In the genomic region with DNA sequence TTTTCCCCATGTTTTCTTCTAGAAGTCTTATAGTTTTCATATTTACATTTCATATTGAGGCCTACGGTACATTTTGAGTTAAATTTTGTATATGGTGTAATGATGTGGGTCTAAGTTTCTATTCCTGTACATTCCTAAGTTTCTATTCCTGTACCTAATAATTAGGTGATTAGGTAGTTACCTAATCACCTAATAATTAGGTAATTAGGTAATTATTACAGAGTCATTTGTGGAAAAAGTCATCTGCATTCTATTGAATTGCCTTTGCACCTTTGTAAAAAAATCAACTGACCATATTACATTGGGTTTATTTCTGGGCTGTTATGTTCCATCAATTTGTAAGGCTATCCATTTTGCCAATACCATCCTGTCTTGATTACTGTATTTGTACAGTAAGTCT, we compare ENCODE assay signal across 37 cellular contexts.
"Had no signal": no experiment of that assay in that cellular context is flagged by ENCODE, and none has a peak within 500 bp of the region (broad histone marks: within the 10 kb centered on the region; RNA-seq: fewer than 3 reads in every experiment).

No MANE protein-coding gene starts in this region.

- H3K4me3 Mint-ChIP-seq: activated B cell treated with CpG ODN at 0.5 μM for 24 hours; activated CD4-positive, alpha-beta memory T cell treated with anti-CD3 and anti-CD28 coated beads for 36 hours; activated CD4-positive, alpha-beta T cell treated with anti-CD3 and anti-CD28 coated beads, Interleukin-2, amount 10 ng/mL, durations not matched to agents 24 days and 14 days; activated CD8-positive, alpha-beta T cell treated with anti-CD3 and anti-CD28 coated beads for 36 hours; activated naive CD4-positive, alpha-beta T cell treated with anti-CD3 and anti-CD28 coated beads for 36 hours; activated naive CD8-positive, alpha-beta T cell treated with anti-CD3 and anti-CD28 coated beads for 36 hours; activated T-cell treated with anti-CD3 and anti-CD28 coated beads, Interleukin-2, amount 50 U/mL, for 4 hours; activated T-cell treated with anti-CD3 and anti-CD28 coated beads, Interleukin-2, amount 50 U/mL, for 72 hours; activated T-helper 1 cell treated with anti-CD3 and anti-CD28 coated beads, Interleukin-12 subunit alpha, Interleukin-12 subunit beta, Interleukin-2, Interleukin-4 antibody, amounts not matched to agents 30 ng/mL and 10 ng/mL and 1 ng/mL, durations not matched to agents 14 hours and 24 hours and 36 hours; activated T-helper 17 cell treated with anti-CD3 and anti-CD28 coated beads, Interleukin-2, amount 50 U/mL, for 72 hours; brain; central memory CD8-positive, alpha-beta T cell; T-helper 1 cell treated with Interleukin-12 subunit alpha and Interleukin-12 subunit beta and Interleukin-4 antibody, amounts not matched to agents 30 μg/mL and 1 μg/mL, for 36 hours; T-helper 2 cell treated with Interferon-gamma antibody and Interleukin-4, amounts not matched to agents 5 μg/mL and 100 μg/mL, for 36 hours had no signal

- H3K36me3 ChIP-seq: adrenal gland, cardiac muscle cell had no signal

- DNase-seq: activated B cell treated with CpG ODN at 0.5 μM for 24 hours; activated CD4-positive, alpha-beta memory T cell treated with anti-CD3 and anti-CD28 coated beads for 36 hours; activated CD4-positive, alpha-beta T cell treated with anti-CD3 and anti-CD28 coated beads for 4 hours; activated CD4-positive, alpha-beta T cell treated with anti-CD3 and anti-CD28 coated beads, Interleukin-2, amount 10 ng/mL, durations not matched to agents 24 days and 14 days; activated CD4-positive, alpha-beta T cell treated with anti-CD3 and anti-CD28 coated beads, Interleukin-2, amount 50 U/mL, for 1 hour; activated CD4-positive, alpha-beta T cell treated with anti-CD3 and anti-CD28 coated beads, Interleukin-2, amount 50 U/mL, for 4 hours; activated CD4-positive, CD25-positive, alpha-beta regulatory T cell treated with anti-CD3 and anti-CD28 coated beads, Interleukin-2, amount 50 U/mL, for 72 hours; activated CD8-positive, alpha-beta memory T cell treated with anti-CD3 and anti-CD28 coated beads, Interleukin-2, amount 50 U/mL, for 4 hours; activated CD8-positive, alpha-beta T cell treated with anti-CD3 and anti-CD28 coated beads for 36 hours; activated effector memory CD4-positive, alpha-beta T cell treated with anti-CD3 and anti-CD28 coated beads, Interleukin-2, amount 50 U/mL, for 16 hours; activated gamma-delta T cell treated with Interleukin-2 at 50 U/mL for 16 hours; activated naive CD4-positive, alpha-beta T cell; activated naive CD4-positive, alpha-beta T cell treated with anti-CD3 and anti-CD28 coated beads for 36 hours; activated naive CD4-positive, alpha-beta T cell treated with anti-CD3 and anti-CD28 coated beads, Interleukin-2, amount 50 U/mL, for 16 hours; activated naive CD8-positive, alpha-beta T cell treated with anti-CD3 and anti-CD28 coated beads for 36 hours; activated T-cell treated with anti-CD3 and anti-CD28 coated beads for 4 hours; activated T-cell treated with anti-CD3 and anti-CD28 coated beads, Interleukin-2, amount 50 U/mL, for 1 hour; activated T-cell treated with anti-CD3 and anti-CD28 coated beads, Interleukin-2, amount 50 U/mL, for 4 hours; activated T-cell treated with anti-CD3 and anti-CD28 coated beads, Interleukin-2, amount 50 U/mL, for 72 hours; adrenal gland; amniotic stem cell; aorta; caudate nucleus; cerebellar nuclear complex; T-helper 1 cell; T-helper 2 cell; T-helper 9 cell had no signal

- ATAC-seq: activated CD8-positive, alpha-beta T cell treated with anti-CD3 and anti-CD28 coated beads for 36 hours; activated naive CD4-positive, alpha-beta T cell treated with anti-CD3 and anti-CD28 coated beads, Interleukin-2, amount 50 U/mL, for 72 hours; activated T-cell treated with anti-CD3 and anti-CD28 coated beads, Interleukin-2, amount 50 U/mL, for 4 hours; activated T-cell treated with anti-CD3 and anti-CD28 coated beads, Interleukin-2, amount 50 U/mL, for 72 hours; activated T-helper 17 cell treated with anti-CD3 and anti-CD28 coated beads, Interleukin-2, amount 50 U/mL, for 72 hours had no signal

- H3K27ac Mint-ChIP-seq: activated B cell treated with CpG ODN at 0.5 μM for 24 hours; activated CD4-positive, alpha-beta memory T cell treated with anti-CD3 and anti-CD28 coated beads for 36 hours; activated CD4-positive, alpha-beta T cell treated with anti-CD3 and anti-CD28 coated beads, Interleukin-2, amount 10 ng/mL, durations not matched to agents 24 days and 14 days; activated CD8-positive, alpha-beta T cell treated with anti-CD3 and anti-CD28 coated beads for 36 hours; activated naive CD4-positive, alpha-beta T cell treated with anti-CD3 and anti-CD28 coated beads for 36 hours; activated naive CD4-positive, alpha-beta T cell treated with anti-CD3 and anti-CD28 coated beads, Interleukin-2, amount 50 U/mL, for 72 hours; activated naive CD8-positive, alpha-beta T cell treated with anti-CD3 and anti-CD28 coated beads for 36 hours; activated T-cell treated with anti-CD3 and anti-CD28 coated beads, Interleukin-2, amount 50 U/mL, for 72 hours; activated T-helper 1 cell treated with anti-CD3 and anti-CD28 coated beads, Interleukin-12 subunit alpha, Interleukin-12 subunit beta, Interleukin-2, Interleukin-4 antibody, amounts not matched to agents 30 ng/mL and 10 ng/mL and 1 ng/mL, durations not matched to agents 14 hours and 24 hours and 36 hours; activated T-helper 17 cell treated with anti-CD3 and anti-CD28 coated beads, Interleukin-2, amount 50 U/mL, for 72 hours; brain; T-helper 1 cell treated with Interleukin-12 subunit alpha and Interleukin-12 subunit beta and Interleukin-4 antibody, amounts not matched to agents 30 μg/mL and 1 μg/mL, for 36 hours; T-helper 2 cell treated with Interferon-gamma antibody and Interleukin-4, amounts not matched to agents 5 μg/mL and 100 μg/mL, for 36 hours had no signal

- H3K27ac ChIP-seq: adrenal gland, cardiac muscle cell had no signal

- H3K27me3 Mint-ChIP-seq: activated B cell treated with CpG ODN at 0.5 μM for 24 hours; activated CD4-positive, alpha-beta memory T cell treated with anti-CD3 and anti-CD28 coated beads for 36 hours; activated CD4-positive, alpha-beta T cell treated with anti-CD3 and anti-CD28 coated beads, Interleukin-2, amount 10 ng/mL, durations not matched to agents 24 days and 14 days; activated CD8-positive, alpha-beta T cell treated with anti-CD3 and anti-CD28 coated beads for 36 hours; activated naive CD8-positive, alpha-beta T cell treated with anti-CD3 and anti-CD28 coated beads for 36 hours; activated T-helper 17 cell treated with anti-CD3 and anti-CD28 coated beads, Interleukin-2, amount 50 U/mL, for 72 hours; brain; central memory CD8-positive, alpha-beta T cell had no signal

- H3K4me1 Mint-ChIP-seq: activated T-helper 17 cell treated with anti-CD3 and anti-CD28 coated beads, Interleukin-2, amount 50 U/mL, for 72 hours; central memory CD8-positive, alpha-beta T cell had no signal

- H3K4me3 ChIP-seq: adrenal gland, cardiac muscle cell had no signal

- H3K9me3 ChIP-seq: adrenal gland had no signal

- FAIRE-seq: bronchial epithelial cell, TTC549 had no signal

- H3K27me3 ChIP-seq: adrenal gland, cardiac muscle cell had no signal

- H3K36me3 Mint-ChIP-seq: activated CD4-positive, alpha-beta memory T cell treated with anti-CD3 and anti-CD28 coated beads for 36 hours; activated naive CD4-positive, alpha-beta T cell treated with anti-CD3 and anti-CD28 coated beads, Interleukin-2, amount 50 U/mL, for 72 hours; activated naive CD8-positive, alpha-beta T cell treated with anti-CD3 and anti-CD28 coated beads for 36 hours had no signal

- H3K9me3 Mint-ChIP-seq: activated B cell treated with CpG ODN at 0.5 μM for 24 hours; activated CD4-positive, alpha-beta memory T cell treated with anti-CD3 and anti-CD28 coated beads for 36 hours; activated CD4-positive, alpha-beta T cell treated with anti-CD3 and anti-CD28 coated beads, Interleukin-2, amount 10 ng/mL, durations not matched to agents 24 days and 14 days; activated CD8-positive, alpha-beta T cell treated with anti-CD3 and anti-CD28 coated beads for 36 hours; activated naive CD4-positive, alpha-beta T cell treated with anti-CD3 and anti-CD28 coated beads for 36 hours; activated naive CD4-positive, alpha-beta T cell treated with anti-CD3 and anti-CD28 coated beads, Interleukin-2, amount 50 U/mL, for 72 hours; activated naive CD8-positive, alpha-beta T cell treated with anti-CD3 and anti-CD28 coated beads for 36 hours; activated T-cell treated with anti-CD3 and anti-CD28 coated beads, Interleukin-2, amount 50 U/mL, for 4 hours; activated T-cell treated with anti-CD3 and anti-CD28 coated beads, Interleukin-2, amount 50 U/mL, for 72 hours; activated T-helper 1 cell treated with anti-CD3 and anti-CD28 coated beads, Interleukin-12 subunit alpha, Interleukin-12 subunit beta, Interleukin-2, Interleukin-4 antibody, amounts not matched to agents 30 ng/mL and 10 ng/mL and 1 ng/mL, durations not matched to agents 14 hours and 24 hours and 36 hours; activated T-helper 17 cell treated with anti-CD3 and anti-CD28 coated beads, Interleukin-2, amount 50 U/mL, for 72 hours; brain; central memory CD8-positive, alpha-beta T cell; T-helper 1 cell treated with Interleukin-12 subunit alpha and Interleukin-12 subunit beta and Interleukin-4 antibody, amounts not matched to agents 30 μg/mL and 1 μg/mL, for 36 hours; T-helper 2 cell treated with Interferon-gamma antibody and Interleukin-4, amounts not matched to agents 5 μg/mL and 100 μg/mL, for 36 hours had no signal
